In the genomic region with DNA sequence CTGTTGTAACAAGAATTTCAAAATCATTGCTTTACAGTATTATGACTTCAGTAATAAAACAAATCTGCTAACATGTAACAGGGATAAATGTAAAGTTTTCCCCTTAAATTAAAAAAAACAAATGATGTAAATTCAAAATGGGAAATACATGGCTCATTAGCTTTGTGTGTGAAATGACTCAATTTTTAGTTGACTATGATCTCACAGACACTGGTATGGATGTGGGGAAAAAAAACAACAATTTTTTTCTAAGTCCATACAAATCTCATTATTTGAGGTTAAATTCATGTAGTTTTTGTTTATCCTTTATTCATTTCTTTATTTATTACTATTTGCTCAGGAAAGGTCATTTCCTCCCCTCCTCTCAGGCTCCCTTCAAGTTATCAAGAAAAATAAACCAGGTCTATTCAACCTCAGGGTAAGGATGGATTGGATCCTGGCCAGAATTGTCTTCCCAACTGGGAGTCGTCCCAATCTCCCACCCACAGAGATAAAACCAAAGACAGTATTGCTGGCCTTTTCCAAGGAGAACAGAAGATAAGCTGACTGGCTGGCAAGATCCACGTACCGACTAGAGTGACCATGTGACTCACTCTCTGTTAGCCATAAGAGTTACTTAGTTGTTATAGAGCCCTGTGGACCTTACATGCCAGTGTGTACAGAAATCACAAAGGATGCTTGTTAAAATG, we compare ENCODE assay signal across 1 cellular context.
TF ChIP-seq lines count a peak whose summit lies in the region.

No MANE protein-coding gene starts in this region.

TF ChIP-seq in GM12878, 131 proteins besides CTCF, POLR2A, EP300 and RAD21 (continued from another document):
- TF ChIP-seq BHLHE40 (IDR thresholded peaks at IDR 0.05; ENCODE audit: borderline replicate concordance in 1 of 2, low read depth in 2 of 2, low read length in 1 of 2) (no peak), NFIC (IDR thresholded peaks at IDR 0.05; ENCODE audit: low read depth, low read length) (peak; percentile 66; the same call in 1 of the 2 replicates), ZSCAN29 (IDR thresholded peaks at IDR 0.05) (no peak)
- TF ChIP-seq, protein P1, sequence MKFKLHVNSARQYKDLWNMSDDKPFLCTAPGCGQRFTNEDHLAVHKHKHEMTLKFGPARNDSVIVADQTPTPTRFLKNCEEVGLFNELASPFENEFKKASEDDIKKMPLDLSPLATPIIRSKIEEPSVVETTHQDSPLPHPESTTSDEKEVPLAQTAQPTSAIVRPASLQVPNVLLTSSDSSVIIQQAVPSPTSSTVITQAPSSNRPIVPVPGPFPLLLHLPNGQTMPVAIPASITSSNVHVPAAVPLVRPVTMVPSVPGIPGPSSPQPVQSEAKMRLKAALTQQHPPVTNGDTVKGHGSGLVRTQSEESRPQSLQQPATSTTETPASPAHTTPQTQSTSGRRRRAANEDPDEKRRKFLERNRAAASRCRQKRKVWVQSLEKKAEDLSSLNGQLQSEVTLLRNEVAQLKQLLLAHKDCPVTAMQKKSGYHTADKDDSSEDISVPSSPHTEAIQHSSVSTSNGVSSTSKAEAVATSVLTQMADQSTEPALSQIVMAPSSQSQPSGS (IDR thresholded peaks at IDR 0.05; ENCODE audit: low read length): peak; percentile 51; the same call in 1 of the 2 replicates
